Comparison of ENCODE assay signal across 26 cellular contexts in the genomic region with DNA sequence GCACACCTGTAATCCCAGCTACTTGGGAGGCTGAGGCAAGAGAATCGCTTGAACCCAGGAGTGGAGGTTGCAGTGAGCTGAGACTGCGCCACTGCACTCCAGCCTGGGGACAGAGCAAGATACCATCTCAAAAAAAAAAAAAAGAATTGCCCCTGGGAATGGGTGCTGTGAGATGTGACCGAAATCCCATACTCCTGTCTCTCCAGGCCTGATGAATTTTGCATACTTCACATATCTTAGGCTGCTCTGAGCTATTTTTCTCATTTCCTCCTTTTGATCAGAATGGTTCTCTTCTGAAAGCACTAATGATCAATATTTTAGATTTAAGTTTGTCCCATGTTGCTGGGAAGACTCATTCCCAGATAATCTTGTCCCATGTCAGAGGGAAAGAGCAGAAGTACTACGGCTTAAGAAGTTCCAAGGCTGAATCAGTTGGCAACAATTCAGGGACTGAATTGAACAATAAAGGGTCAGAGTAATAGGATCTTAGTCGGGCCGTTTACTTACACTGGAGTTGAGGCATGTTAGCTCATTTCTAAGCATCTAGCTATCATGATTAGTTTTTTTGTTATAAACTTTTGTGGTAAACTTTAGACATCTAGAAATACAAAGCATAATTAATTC. TPM values are rescaled to one million over a fixed set of nuclear protein-coding genes. Genes with fewer than 3 reads are reported as not detected.
A peak's percentile ranks its signal among the peaks of the same experiment; 100 is the strongest.
DNase-seq lines count a peak whose midpoint lies in the region; ATAC-seq and TF ChIP-seq lines count a peak whose summit lies in the region.
"Had no signal": no experiment of that assay in that cellular context is flagged by ENCODE, and none has a peak within 500 bp of the region (broad histone marks: within the 10 kb centered on the region; RNA-seq: fewer than 3 reads in every experiment).

No MANE protein-coding gene starts in this region.

- H3K9ac ChIP-seq in SK-N-SH (no peak overlapping the region), neuronal stem cell (ENCODE audit: low read depth, low read length, poor library complexity) (no peak overlapping the region)
- H3K9ac ChIP-seq: KMS-11 had no signal

- H3F3A ChIP-seq in SK-N-SH (replicated peaks; ENCODE audit: insufficient read depth) = no peaks in the 10 kb centered on the region

- no peak overlapping the region for H3K14ac ChIP-seq in neuronal stem cell (ENCODE audit: low read length)

- H2AK5ac ChIP-seq in neuronal stem cell (ENCODE audit: low read depth, low read length) = no peak overlapping the region

- no peaks in the 10 kb centered on the region for H3K27me3 ChIP-seq in SK-N-SH (ENCODE audit: insufficient read depth)
- H3K27me3 ChIP-seq in esophagus muscularis mucosa = no peaks in the 10 kb centered on the region
- H3K27me3 ChIP-seq in neuronal stem cell (ENCODE audit: control insufficient read depth in 3 of 3, insufficient read depth in 3 of 3, low read depth in 1 of 3, low read length in 3 of 3) = peaks cover 0 to 21% (median 0%) of the 10 kb centered on the region in 3 experiments
- no peaks in the 10 kb centered on the region for H3K27me3 ChIP-seq in CD4-positive, alpha-beta memory T cell (ENCODE audit: insufficient read depth, low read length)
- H3K27me3 ChIP-seq in left lung = no peaks in the 10 kb centered on the region
- H3K27me3 ChIP-seq: gastrocnemius medialis, tibial nerve had no signal

- no peak overlapping the region for H3K4me2 ChIP-seq in SK-N-SH
- H3K4me2 ChIP-seq in neuronal stem cell (ENCODE audit: insufficient read depth, low read length, poor library complexity, severe bottlenecking) = no peak overlapping the region
- H3K4me2 ChIP-seq: KMS-11 had no signal

- no peak for TF ChIP-seq RAD21 in SK-N-SH (IDR thresholded peaks at IDR 0.05; ENCODE audit: low read length)

- H3K18ac ChIP-seq in neuronal stem cell (ENCODE audit: low read length) = no peak overlapping the region

- DNase-seq in EL (peak; percentile 27), SK-N-SH (no peak), esophagus muscularis mucosa (ENCODE audit: extremely low spot score) (peak; percentile 26), neuronal stem cell (ENCODE audit: low spot score) (no peak), left lung (no peak), chondrocyte (ENCODE audit: low spot score) (no peak), left lobe of liver (ENCODE audit: low spot score) (no peak)
- DNase-seq in CD4-positive, alpha-beta memory T cell = no peak
- DNase-seq: activated CD4-positive, alpha-beta T cell treated with anti-CD3 and anti-CD28 coated beads, Interleukin-2, amount 10 ng/mL, durations not matched to agents 7 days and 5 days; activated naive CD4-positive, alpha-beta T cell treated with anti-CD3 and anti-CD28 coated beads for 36 hours; activated T-cell treated with anti-CD3 and anti-CD28 coated beads, Interleukin-2, amount 50 U/mL, for 72 hours; CD4-positive, alpha-beta T cell; DMS 273 treated with DMSO at 0.1 percent for 48 hours; gastrocnemius medialis; GOT3; hippocampal formation; natural killer cell; NCI-H1436 treated with DMSO at 0.1 percent for 48 hours; NCI-H524; stimulated activated naive CD4-positive, alpha-beta T cell treated with Interleukin-2 at 50 U/mL for 16 hours; T-helper 17 cell had no signal

- H3K9me3 Mint-ChIP-seq in CD4-positive, alpha-beta memory T cell = no peaks in the 10 kb centered on the region
- H3K9me3 Mint-ChIP-seq in chondrocyte (ENCODE audit: low read depth) = no peaks in the 10 kb centered on the region
- H3K9me3 Mint-ChIP-seq: activated CD4-positive, alpha-beta T cell treated with anti-CD3 and anti-CD28 coated beads, Interleukin-2, amount 10 ng/mL, durations not matched to agents 7 days and 5 days; activated naive CD4-positive, alpha-beta T cell treated with anti-CD3 and anti-CD28 coated beads for 36 hours; activated T-cell treated with anti-CD3 and anti-CD28 coated beads, Interleukin-2, amount 50 U/mL, for 72 hours; CD4-positive, alpha-beta T cell; central memory CD8-positive, alpha-beta T cell; natural killer cell had no signal

- H3K4me3 ChIP-seq in SK-N-SH (ENCODE audit: low read depth in 2 of 2, low read length in 1 of 2) (no peak overlapping the region), esophagus muscularis mucosa (no peak overlapping the region), neuronal stem cell (ENCODE audit: low read length in 2 of 2) (no peak overlapping the region), left lung (no peak overlapping the region)
- no peak overlapping the region for H3K4me3 ChIP-seq in CD4-positive, alpha-beta memory T cell (ENCODE audit: low read length in 2 of 2)
- H3K4me3 ChIP-seq: gastrocnemius medialis, tibial nerve had no signal

- H3K9me2 ChIP-seq in SK-N-SH = no peaks in the 10 kb centered on the region

- H2AFZ ChIP-seq in SK-N-SH (ENCODE audit: low read depth) (peak overlapping the region; percentile 59; the same call in 1 of the 2 replicates), neuronal stem cell (ENCODE audit: low read length) (peak overlapping the region; percentile 40)

- no peaks in the 10 kb centered on the region for H3K79me2 ChIP-seq in SK-N-SH (ENCODE audit: insufficient read depth)

- ATAC-seq in left lung = no peak
- no peak for ATAC-seq in left lobe of liver
- ATAC-seq: activated T-cell treated with anti-CD3 and anti-CD28 coated beads, Interleukin-2, amount 50 U/mL, for 72 hours; gastrocnemius medialis; natural killer cell; sciatic nerve; T-helper 17 cell had no signal

- H2BK5ac ChIP-seq in neuronal stem cell (ENCODE audit: low read length) = no peak overlapping the region

- TF ChIP-seq EP300 in SK-N-SH (IDR thresholded peaks at IDR 0.05; ENCODE audit: borderline replicate concordance in 1 of 2, low read depth in 1 of 2, low read length in 1 of 2) (no peak), esophagus muscularis mucosa (IDR thresholded peaks at IDR 0.05) (no peak)

- no peak overlapping the region for H4K91ac ChIP-seq in neuronal stem cell (ENCODE audit: low read depth, low read length, poor library complexity)

- H3K36me3 Mint-ChIP-seq in CD4-positive, alpha-beta memory T cell = no peaks in the 10 kb centered on the region
- peaks cover 1% of the 10 kb centered on the region for H3K36me3 Mint-ChIP-seq in chondrocyte (ENCODE audit: low read depth)
- H3K36me3 Mint-ChIP-seq: natural killer cell had no signal

- peaks cover 0 to 1% of the 10 kb centered on the region in 2 donors for H3K27me3 Mint-ChIP-seq in CD4-positive, alpha-beta memory T cell
- H3K27me3 Mint-ChIP-seq in chondrocyte (ENCODE audit: low read depth) = peaks cover 4% of the 10 kb centered on the region
- H3K27me3 Mint-ChIP-seq: activated CD4-positive, alpha-beta T cell treated with anti-CD3 and anti-CD28 coated beads, Interleukin-2, amount 10 ng/mL, durations not matched to agents 7 days and 5 days had no signal

- H3K36me3 ChIP-seq in SK-N-SH (replicated peaks in 1 of 2; ENCODE audit: control insufficient read depth in 1 of 2, insufficient read depth in 2 of 2, low read length in 1 of 2) (no peaks in the 10 kb centered on the region), esophagus muscularis mucosa (no peaks in the 10 kb centered on the region), neuronal stem cell (replicated peaks in 1 of 2; ENCODE audit: control insufficient read depth in 2 of 2, insufficient read depth in 2 of 2, low read length in 2 of 2) (no peaks in the 10 kb centered on the region), left lung (no peaks in the 10 kb centered on the region)
- H3K36me3 ChIP-seq in CD4-positive, alpha-beta memory T cell (ENCODE audit: insufficient read depth, low read length) = no peaks in the 10 kb centered on the region
- H3K36me3 ChIP-seq: gastrocnemius medialis, tibial nerve had no signal

- no peaks in the 10 kb centered on the region for H4K20me1 ChIP-seq in SK-N-SH (ENCODE audit: insufficient read depth)

- POLR2A ChIA-PET in SK-N-SH (lab: Yijun Ruan, JAX) = interaction anchor here (0.7 kb wide), 1 partner anchor 71 kb away, joined by 3 read pairs; no protein-coding TSS in a partner anchor
- POLR2A ChIA-PET in CD4-positive, alpha-beta memory T cell (lab: Charles Lee; ENCODE audit: partially characterized antibody) = no interaction called here

- no peaks in the 10 kb centered on the region; a peak in 1 of 4 replicates for H3K4me1 ChIP-seq in SK-N-SH (ENCODE audit: control insufficient read depth in 1 of 2, insufficient read depth in 2 of 2, low read depth in 1 of 2, low read length in 1 of 2)
- H3K4me1 ChIP-seq in esophagus muscularis mucosa = peaks cover 0 to 2% (median under 1%) of the 10 kb centered on the region in 4 donors
- peaks cover under 1 to 3% of the 10 kb centered on the region in 2 donors for H3K4me1 ChIP-seq in neuronal stem cell (ENCODE audit: control insufficient read depth in 2 of 2, insufficient read depth in 1 of 2, low read depth in 1 of 2, low read length in 2 of 2)
- H3K4me1 ChIP-seq in CD4-positive, alpha-beta memory T cell (ENCODE audit: insufficient read depth, low read length) = no peaks in the 10 kb centered on the region
- H3K4me1 ChIP-seq in left lung = no peaks in the 10 kb centered on the region
- H3K4me1 ChIP-seq: gastrocnemius medialis had no signal

- no peaks in the 10 kb centered on the region for H3K9me3 ChIP-seq in SK-N-SH
- no peaks in the 10 kb centered on the region for H3K9me3 ChIP-seq in esophagus muscularis mucosa
- H3K9me3 ChIP-seq in neuronal stem cell (replicated peaks in 1 of 2; ENCODE audit: control insufficient read depth in 2 of 2, insufficient read depth in 1 of 2, low read depth in 1 of 2, low read length in 2 of 2) = no peaks in the 10 kb centered on the region
- no peaks in the 10 kb centered on the region for H3K9me3 ChIP-seq in CD4-positive, alpha-beta memory T cell (ENCODE audit: control insufficient read depth in 1 of 2, low read length in 2 of 2)
- no peaks in the 10 kb centered on the region for H3K9me3 ChIP-seq in left lung
- H3K9me3 ChIP-seq: gastrocnemius medialis, tibial nerve had no signal

- peak overlapping the region in 1 of 7 donors; percentile 38 for H3K27ac Mint-ChIP-seq in CD4-positive, alpha-beta memory T cell
- H3K27ac Mint-ChIP-seq in chondrocyte (ENCODE audit: unreplicated experiment) = no peak overlapping the region
- H3K27ac Mint-ChIP-seq: activated CD4-positive, alpha-beta T cell treated with anti-CD3 and anti-CD28 coated beads, Interleukin-2, amount 10 ng/mL, durations not matched to agents 7 days and 5 days; activated naive CD4-positive, alpha-beta T cell treated with anti-CD3 and anti-CD28 coated beads for 36 hours; activated T-cell treated with anti-CD3 and anti-CD28 coated beads, Interleukin-2, amount 50 U/mL, for 72 hours; CD4-positive, alpha-beta T cell; natural killer cell; T-helper 17 cell had no signal

- peaks cover 0 to 3% (median 0%) of the 10 kb centered on the region in 4 donors for H3K4me1 Mint-ChIP-seq in CD4-positive, alpha-beta memory T cell
- peaks cover 2% of the 10 kb centered on the region for H3K4me1 Mint-ChIP-seq in chondrocyte (ENCODE audit: low read depth)
- H3K4me1 Mint-ChIP-seq: central memory CD8-positive, alpha-beta T cell; T-helper 17 cell had no signal

- no peak overlapping the region for H4K8ac ChIP-seq in neuronal stem cell (ENCODE audit: low read depth, low read length)

- no peak overlapping the region for H2BK120ac ChIP-seq in neuronal stem cell (ENCODE audit: low read depth, low read length)

- 56% methylated on average over 6 of the region's 6 CpGs for WGBS in SK-N-SH (ENCODE audit: low lambda C conversion rate)
- WGBS in esophagus muscularis mucosa = 75% methylated on average over 6 of the region's 6 CpGs
- no CpG with 5 or more reads among the region's 6 CpGs for WGBS in neuronal stem cell (ENCODE audit: extremely low coverage in 2 of 2, insufficient read length in 2 of 2, insufficient replicate concordance in 1 of 2), 2 donors

- H3K79me1 ChIP-seq in neuronal stem cell (ENCODE audit: low read depth, low read length) = no peaks in the 10 kb centered on the region

- no peak overlapping the region for H2BK15ac ChIP-seq in neuronal stem cell (ENCODE audit: low read length)

- H3K4ac ChIP-seq in neuronal stem cell (ENCODE audit: low read length) = no peak overlapping the region

- H3K23ac ChIP-seq in neuronal stem cell (ENCODE audit: low read depth, low read length, poor library complexity) = no peak overlapping the region

- H3K27ac ChIP-seq in SK-N-SH (ENCODE audit: low read depth in 2 of 2, low read length in 1 of 2) (no peak overlapping the region), esophagus muscularis mucosa (replicated peaks in 1 of 4) (no peak overlapping the region), neuronal stem cell (replicated peaks; ENCODE audit: low read length) (no peak overlapping the region), left lung (no peak overlapping the region)
- no peak overlapping the region for H3K27ac ChIP-seq in CD4-positive, alpha-beta memory T cell (ENCODE audit: low read depth, low read length)
- H3K27ac ChIP-seq: gastrocnemius medialis, KMS-11, tibial nerve, VCaP had no signal

- CTCF ChIA-PET in SK-N-SH (lab: Yijun Ruan, JAX) = interaction anchor here (0.9 kb wide), 1 partner anchor 516 kb away, joined by 4 read pairs; no protein-coding TSS in a partner anchor
- CTCF ChIA-PET in CD4-positive, alpha-beta memory T cell (lab: Charles Lee; ENCODE audit: partially characterized antibody) = interaction anchor here (0.9 to 1.2 kb wide), 3 partner anchors 9 to 65 kb away, joined by 3 to 4 read pairs (median 3); no protein-coding TSS in a partner anchor

- no peak for TF ChIP-seq POLR2A in esophagus muscularis mucosa (IDR thresholded peaks at IDR 0.05; ENCODE audit: low read depth)

- H3K4me3 Mint-ChIP-seq in CD4-positive, alpha-beta memory T cell = no peak overlapping the region
- no peak overlapping the region for H3K4me3 Mint-ChIP-seq in chondrocyte (ENCODE audit: unreplicated experiment)
- H3K4me3 Mint-ChIP-seq: activated CD4-positive, alpha-beta T cell treated with anti-CD3 and anti-CD28 coated beads, Interleukin-2, amount 10 ng/mL, durations not matched to agents 7 days and 5 days; activated naive CD4-positive, alpha-beta T cell treated with anti-CD3 and anti-CD28 coated beads for 36 hours; activated T-cell treated with anti-CD3 and anti-CD28 coated beads, Interleukin-2, amount 50 U/mL, for 72 hours; CD4-positive, alpha-beta T cell; central memory CD8-positive, alpha-beta T cell; natural killer cell; T-helper 17 cell had no signal

- no peak overlapping the region for H2BK12ac ChIP-seq in neuronal stem cell (ENCODE audit: low read length)

- TF ChIP-seq CTCF in SK-N-SH (IDR thresholded peaks at IDR 0.05) (no peak), esophagus muscularis mucosa (IDR thresholded peaks at IDR 0.05) (no peak), left lung (IDR thresholded peaks at IDR 0.05) (no peak), chondrocyte (IDR thresholded peaks at IDR 0.05) (no peak)

- intact Hi-C loops in esophagus muscularis mucosa (cut with DNase I) (no loop called here), left lung (cut with DNase I) (no loop called here)
- intact Hi-C loops in CD4-positive, alpha-beta memory T cell (cut with micrococcal nuclease) = no loop called here

RNA-seq across cellular contexts. Expression of a gene that starts 44.2 kb away (rescaled TPM):
- 18.9 and 24.9 TPM in 2 replicates for polyA plus RNA-seq in SK-N-SH (2012; rRNA removed)
- 19.0 and 22.7 TPM in 2 replicates for polyA plus RNA-seq in SK-N-SH (2012; cell fraction: cytosol; rRNA removed)
- polyA plus RNA-seq in SK-N-SH (2012; cell fraction: nucleus; rRNA removed) = 33.5 and 64.3 TPM in 2 replicates
- total RNA-seq in esophagus muscularis mucosa (10 to 100 TPM; 29.7 to 42.4 (median 35.0) TPM), left lung (10 to 100 TPM; 53.1 to 69.0 TPM), chondrocyte (36.9 to 45.3 TPM (median 40.2 TPM) in 3 replicates), left lobe of liver (26.0 TPM)
- 25.1 TPM for polyA plus RNA-seq in neuronal stem cell (2013, experiment 1 of 2)
- 25.4 TPM for polyA plus RNA-seq in neuronal stem cell (2013, experiment 2 of 2)
- total RNA-seq in CD4-positive, alpha-beta memory T cell = 100 to 1,000 TPM; 103 to 112 TPM
- polyA plus RNA-seq in CD4-positive, alpha-beta memory T cell = 10 to 100 TPM; 53.4 to 61.7 TPM

RNA-seq across cellular contexts. Expression of a gene that starts 54.1 kb away (rescaled TPM):
- 2.2 and 2.9 TPM in 2 replicates for polyA plus RNA-seq in SK-N-SH (2012; rRNA removed)
- 3.5 and 5.0 TPM in 2 replicates for polyA plus RNA-seq in SK-N-SH (2012; cell fraction: cytosol; rRNA removed)
- polyA plus RNA-seq in SK-N-SH (2012; cell fraction: nucleus; rRNA removed) = 1.1 and 1.7 TPM in 2 replicates
- total RNA-seq in esophagus muscularis mucosa = 10 to 100 TPM; 11.2 to 19.5 (median 19.3) TPM
- polyA plus RNA-seq in neuronal stem cell (2013, experiment 1 of 2) = 39.3 TPM
- polyA plus RNA-seq in neuronal stem cell (2013, experiment 2 of 2) = 38.5 TPM
- 1 to 10 TPM; 1.5 to 1.7 TPM for total RNA-seq in CD4-positive, alpha-beta memory T cell
- 1 to 10 TPM; 1.7 to 2.9 TPM for polyA plus RNA-seq in CD4-positive, alpha-beta memory T cell
- 1 to 10 TPM; 4.2 to 4.6 TPM for total RNA-seq in left lung
- total RNA-seq in chondrocyte = 14.3 to 19.1 TPM (median 15.8 TPM) in 3 replicates
- 0.75 TPM for total RNA-seq in left lobe of liver

Comparison
In these comparisons a context has a peak if more than half of its experiments do, and no peak if none do; other contexts are left out.
1. DNase-seq: peak in EL (single experiment) and esophagus muscularis mucosa (single experiment); none in SK-N-SH (single experiment), neuronal stem cell (single experiment), CD4-positive, alpha-beta memory T cell (0 of 5), left lung (0 of 2), chondrocyte (single experiment) and left lobe of liver (single experiment).